Comparison of ENCODE assay signal across 20 cellular contexts in genomic region chr19:57651654-57651996, GRCh38. TPM values are rescaled to one million over a fixed set of nuclear protein-coding genes. Genes with fewer than 3 reads are reported as not detected.
DNase-seq lines count a peak whose midpoint lies in the region; ATAC-seq and TF ChIP-seq lines count a peak whose summit lies in the region.
"Had no signal": no experiment of that assay in that cellular context is flagged by ENCODE, and none has a peak within 500 bp of the region (broad histone marks: within the 10 kb centered on the region; RNA-seq: fewer than 3 reads in every experiment).

No MANE protein-coding gene starts in this region.

- no peaks in the 10 kb centered on the region for H3K27me3 ChIP-seq in DND-41 (ENCODE audit: insufficient read depth, low read length, poor library complexity)
- H3K27me3 ChIP-seq: ovary, vagina had no signal

- H3K36me3 ChIP-seq in DND-41 (ENCODE audit: insufficient read depth, low read length): no peaks in the 10 kb centered on the region; the same call in 1 of the 2 replicates
- H3K36me3 ChIP-seq: ovary, vagina had no signal

- H3K4me3 Mint-ChIP-seq in activated T-helper 17 cell treated with anti-CD3 and anti-CD28 coated beads, Interleukin-2, amount 50 U/mL, for 72 hours: peak overlapping the region; percentile 38
- H3K4me3 Mint-ChIP-seq in immature natural killer cell: peak overlapping the region in 4 of 5 donors; percentile 33 to 77 (median 56)
- H3K4me3 Mint-ChIP-seq: CD14-positive monocyte had no signal

- peak overlapping the region; percentile 53 for H2AFZ ChIP-seq in DND-41 (ENCODE audit: low read depth, low read length)

- no peak overlapping the region for H3K4me3 ChIP-seq in AG09309 (ENCODE audit: control insufficient read depth, low read depth, low read length)
- peak overlapping the region in 1 of 2 experiments; percentile 25; a peak in 2 of 4 replicates for H3K4me3 ChIP-seq in DND-41 (ENCODE audit: low read depth in 1 of 2, low read length in 2 of 2)
- H3K4me3 ChIP-seq: ovary, vagina had no signal

- H3K79me2 ChIP-seq in DND-41 (ENCODE audit: insufficient read depth, low read length): no peaks in the 10 kb centered on the region

- peaks cover 39% of the 10 kb centered on the region for H3K9me3 Mint-ChIP-seq in activated T-helper 17 cell treated with anti-CD3 and anti-CD28 coated beads, Interleukin-2, amount 50 U/mL, for 72 hours
- H3K9me3 Mint-ChIP-seq in immature natural killer cell: peaks cover 39 to 81% (median 50%) of the 10 kb centered on the region in 6 donors

- DNase-seq in AG09309 (ENCODE audit: low read depth): no peak
- no peak for DNase-seq in DND-41
- DNase-seq in immature natural killer cell: no peak
- DNase-seq in NCI-H2196 treated with DMSO at 0.1 percent for 48 hours (lab: John Stamatoyannopoulos, UW; ENCODE audit: unreplicated experiment): no peak
- DNase-seq in germinal center (ENCODE audit: low spot score): no peak
- DNase-seq in effector CD8-positive, alpha-beta T cell (lab: John Stamatoyannopoulos, UW): no peak
- DNase-seq: activated effector memory CD4-positive, alpha-beta T cell treated with anti-CD3 and anti-CD28 coated beads, Interleukin-2, amount 50 U/mL, for 16 hours; ovary; SK-N-SH; stimulated activated naive CD4-positive, alpha-beta T cell treated with Interleukin-2 at 50 U/mL for 16 hours had no signal

- TF ChIP-seq CTCF in AG09309 (IDR thresholded peaks at IDR 0.05; ENCODE audit: control insufficient read depth, insufficient read depth, low read depth, low read length, missing control alignments) (peak; percentile 11), DND-41 (IDR thresholded peaks at IDR 0.05; ENCODE audit: borderline replicate concordance, extremely low read depth, low read length, poor library complexity, severe bottlenecking) (no peak)

- H3K4me1 ChIP-seq in DND-41 (ENCODE audit: insufficient read depth, low read length): peaks cover 36% of the 10 kb centered on the region
- H3K4me1 ChIP-seq: vagina had no signal

- no peak overlapping the region for H3K27ac Mint-ChIP-seq in activated T-helper 17 cell treated with anti-CD3 and anti-CD28 coated beads, Interleukin-2, amount 50 U/mL, for 72 hours
- H3K27ac Mint-ChIP-seq in immature natural killer cell: peak overlapping the region in 2 of 6 donors; percentile 68 to 73
- H3K27ac Mint-ChIP-seq: CD14-positive monocyte had no signal

- H3K4me2 ChIP-seq in DND-41 (ENCODE audit: insufficient read depth, low read length): peak overlapping the region; percentile 47
- H3K4me2 ChIP-seq: SK-N-SH had no signal

- H3K9ac ChIP-seq in DND-41 (ENCODE audit: low read depth, low read length): no peak overlapping the region; the same call in 1 of the 2 replicates
- H3K9ac ChIP-seq: SK-N-SH had no signal

- peaks cover 21% of the 10 kb centered on the region for H3K27me3 Mint-ChIP-seq in activated T-helper 17 cell treated with anti-CD3 and anti-CD28 coated beads, Interleukin-2, amount 50 U/mL, for 72 hours
- H3K27me3 Mint-ChIP-seq in immature natural killer cell (ENCODE audit: low read depth in 3 of 3): peaks cover 2 to 16% (median 2%) of the 10 kb centered on the region in 3 donors

- H3K9me3 ChIP-seq in DND-41 (ENCODE audit: insufficient read depth, low read length, severe bottlenecking): peaks cover 17% of the 10 kb centered on the region
- H3K9me3 ChIP-seq: SK-N-SH, vagina had no signal

- H3K4me1 Mint-ChIP-seq in activated T-helper 17 cell treated with anti-CD3 and anti-CD28 coated beads, Interleukin-2, amount 50 U/mL, for 72 hours: peaks cover 8% of the 10 kb centered on the region
- peaks cover 10 to 17% of the 10 kb centered on the region in 2 donors for H3K4me1 Mint-ChIP-seq in immature natural killer cell
- H3K4me1 Mint-ChIP-seq: CD14-positive monocyte had no signal

- ATAC-seq in DND-41 (ENCODE audit: insufficient read depth, low read depth): no peak
- ATAC-seq in activated T-helper 17 cell treated with anti-CD3 and anti-CD28 coated beads, Interleukin-2, amount 50 U/mL, for 72 hours (replicated peaks): no peak
- no peak for ATAC-seq in SK-N-SH treated with all-trans-retinoic acid at 6 μM for 48 hours

- no peaks in the 10 kb centered on the region for H3K36me3 Mint-ChIP-seq in activated T-helper 17 cell treated with anti-CD3 and anti-CD28 coated beads, Interleukin-2, amount 50 U/mL, for 72 hours (ENCODE audit: low read depth)
- H3K36me3 Mint-ChIP-seq in immature natural killer cell: peaks cover 12 to 17% (median 16%) of the 10 kb centered on the region in 3 donors
- H3K36me3 Mint-ChIP-seq: CD14-positive monocyte had no signal

- peak overlapping the region; percentile 70 for H3K27ac ChIP-seq in DND-41 (ENCODE audit: low read length)
- H3K27ac ChIP-seq: ovary, vagina had no signal

- no peaks in the 10 kb centered on the region for H4K20me1 ChIP-seq in DND-41 (ENCODE audit: insufficient read depth, low read length)

TF ChIP-seq in SK-N-SH treated with all-trans-retinoic acid at 6 μM for 48 hours, 23 proteins besides CTCF, POLR2A, EP300 and RAD21:
- TF ChIP-seq BACH2 (CRISPR knock-in tag; IDR thresholded peaks at IDR 0.05; ENCODE audit: borderline replicate concordance): no peak

RNA-seq across cellular contexts. Expression of gene ZSCAN4, which starts 17.1 kb away (rescaled TPM):
- not detected for total RNA-seq in activated T-helper 17 cell treated with anti-CD3 and anti-CD28 coated beads, Interleukin-2, amount 50 U/mL, for 72 hours
- polyA plus RNA-seq in immature natural killer cell: under 1 TPM in 1 of 3 donors, not detected in 2; 0.27 TPM
- total RNA-seq: activated CD8-positive, alpha-beta memory T cell treated with anti-CD3 and anti-CD28 coated beads for 36 hours; Daoy; dermis blood vessel endothelial cell; HT1080; mesenteric fat pad; skeletal muscle tissue; vagina had no signal
- polyA plus RNA-seq: CD14-positive monocyte, SK-N-SH had no signal

RNA-seq across cellular contexts. Expression of gene ZNF211, which starts 18.7 kb away (rescaled TPM):
- total RNA-seq in activated T-helper 17 cell treated with anti-CD3 and anti-CD28 coated beads, Interleukin-2, amount 50 U/mL, for 72 hours: 10 to 100 TPM in 1 of 2 donors, 1 to 10 TPM in 1; 8.4 to 14.0 TPM
- 10 to 100 TPM; 10.2 to 26.4 (median 20.5) TPM for polyA plus RNA-seq in immature natural killer cell

RNA-seq across cellular contexts. Expression of gene ZNF551, which starts 30.2 kb away (rescaled TPM):
- 10 to 100 TPM in 1 of 2 donors, 1 to 10 TPM in 1; 7.1 to 10.8 TPM for total RNA-seq in activated T-helper 17 cell treated with anti-CD3 and anti-CD28 coated beads, Interleukin-2, amount 50 U/mL, for 72 hours
- polyA plus RNA-seq in immature natural killer cell: 1 to 10 TPM; 5.6 to 6.9 (median 6.0) TPM

RNA-seq across cellular contexts. Expression of gene ZNF134, which starts 37.6 kb away (rescaled TPM):
- total RNA-seq in activated T-helper 17 cell treated with anti-CD3 and anti-CD28 coated beads, Interleukin-2, amount 50 U/mL, for 72 hours: 10 to 100 TPM in 1 of 2 donors, 1 to 10 TPM in 1; 5.7 to 11.2 TPM
- polyA plus RNA-seq in immature natural killer cell: 10 to 100 TPM; 12.8 to 13.9 (median 13.1) TPM

RNA-seq across cellular contexts. Expression of gene ZNF530, which starts 51.9 kb away (rescaled TPM):
- total RNA-seq in activated T-helper 17 cell treated with anti-CD3 and anti-CD28 coated beads, Interleukin-2, amount 50 U/mL, for 72 hours: 1 to 10 TPM; 6.0 to 9.9 TPM
- polyA plus RNA-seq in immature natural killer cell: 1 to 10 TPM; 2.9 to 8.0 (median 5.2) TPM
